Comparison of ENCODE assay signal across 9 cellular contexts in genomic region chr4:87270144-87270543, GRCh38. TPM values are rescaled to one million over a fixed set of nuclear protein-coding genes. Genes with fewer than 3 reads are reported as not detected.
DNase-seq lines count a peak whose midpoint lies in the region; ATAC-seq and TF ChIP-seq lines count a peak whose summit lies in the region.
"Had no signal": no experiment of that assay in that cellular context is flagged by ENCODE, and none has a peak within 500 bp of the region (broad histone marks: within the 10 kb centered on the region; RNA-seq: fewer than 3 reads in every experiment).

No MANE protein-coding gene starts in this region.

- TF ChIP-seq CTCF in body of pancreas (IDR thresholded peaks at IDR 0.05), result peak in 6 of 7 experiments; percentile 42 to 79 (median 76)
- TF ChIP-seq CTCF in lower lobe of right lung (IDR thresholded peaks at IDR 0.05), result peak; percentile 50

- intact Hi-C loops in body of pancreas (cut with DNase I), result no loop called here
- intact Hi-C loops in lower lobe of right lung (cut with DNase I), result no loop called here

- no peak for TF ChIP-seq POLR2A in body of pancreas (IDR thresholded peaks at IDR 0.05)

- H3K36me3 ChIP-seq in body of pancreas (replicated peaks in 1 of 2; ENCODE audit: insufficient read depth in 1 of 2, low read depth in 2 of 2) (no peaks in the 10 kb centered on the region), lower lobe of right lung (no peaks in the 10 kb centered on the region)

- H3K9me3 Mint-ChIP-seq in T-helper 2 cell treated with Interferon-gamma antibody and Interleukin-4, amounts not matched to agents 5 μg/mL and 100 μg/mL, for 36 hours, result no peaks in the 10 kb centered on the region

- H3K27me3 Mint-ChIP-seq in T-helper 2 cell treated with Interferon-gamma antibody and Interleukin-4, amounts not matched to agents 5 μg/mL and 100 μg/mL, for 36 hours (ENCODE audit: low read depth), result peaks cover 20% of the 10 kb centered on the region

- H3K4me1 ChIP-seq in body of pancreas (no peaks in the 10 kb centered on the region), lower lobe of right lung (no peaks in the 10 kb centered on the region)

- H3K9me3 ChIP-seq in body of pancreas (no peaks in the 10 kb centered on the region), lower lobe of right lung (no peaks in the 10 kb centered on the region)

- H3K27ac Mint-ChIP-seq in T-helper 2 cell treated with Interferon-gamma antibody and Interleukin-4, amounts not matched to agents 5 μg/mL and 100 μg/mL, for 36 hours, result no peak overlapping the region
- H3K27ac Mint-ChIP-seq: activated naive CD8-positive, alpha-beta T cell had no signal

- H3K27ac ChIP-seq in body of pancreas, result no peak overlapping the region
- H3K27ac ChIP-seq in lower lobe of right lung, result no peak overlapping the region

- H3K27me3 ChIP-seq in body of pancreas (no peaks in the 10 kb centered on the region), lower lobe of right lung (ENCODE audit: low read depth) (no peaks in the 10 kb centered on the region)

- 13 to 14% methylated on average over 3 of the region's 3 CpGs for WGBS in body of pancreas, 2 donors

- ATAC-seq in body of pancreas (peak; percentile 80), lower lobe of right lung (peak; percentile 46 to 78), GM19351 (IDR thresholded peaks at IDR 0.05; ENCODE audit: unreplicated experiment) (no peak), HG02623 (IDR thresholded peaks at IDR 0.05; ENCODE audit: unreplicated experiment) (no peak)

- no peaks in the 10 kb centered on the region for H3K4me1 Mint-ChIP-seq in T-helper 2 cell treated with Interferon-gamma antibody and Interleukin-4, amounts not matched to agents 5 μg/mL and 100 μg/mL, for 36 hours (ENCODE audit: low read depth)

- no peaks in the 10 kb centered on the region for H3K36me3 Mint-ChIP-seq in T-helper 2 cell treated with Interferon-gamma antibody and Interleukin-4, amounts not matched to agents 5 μg/mL and 100 μg/mL, for 36 hours (ENCODE audit: low read depth)
- H3K36me3 Mint-ChIP-seq: activated naive CD8-positive, alpha-beta T cell had no signal

- DNase-seq in activated CD4-positive, alpha-beta T cell treated with anti-CD3 and anti-CD28 coated beads for 48 hours, result peak; percentile 3
- no peak for DNase-seq in activated CD4-positive, alpha-beta T cell treated with anti-CD3 and anti-CD28 coated beads, Interleukin-2, amount 50 U/mL, for 1 hour
- peak; percentile 28 for DNase-seq in NCI-H1436 treated with DMSO at 0.1 percent for 48 hours (lab: John Stamatoyannopoulos, UW)
- DNase-seq in body of pancreas, result peak; percentile 42 to 50 (median 42)
- no peak for DNase-seq in lower lobe of right lung
- no peak for DNase-seq in T-helper 2 cell treated with Interferon-gamma antibody and Interleukin-4, amounts not matched to agents 5 μg/mL and 100 μg/mL, for 36 hours (ENCODE audit: low spot score)

- H3K4me3 Mint-ChIP-seq in T-helper 2 cell treated with Interferon-gamma antibody and Interleukin-4, amounts not matched to agents 5 μg/mL and 100 μg/mL, for 36 hours, result no peak overlapping the region
- H3K4me3 Mint-ChIP-seq: activated naive CD8-positive, alpha-beta T cell had no signal

- H3K4me3 ChIP-seq in body of pancreas (no peak overlapping the region), lower lobe of right lung (no peak overlapping the region)

RNA-seq across cellular contexts. Expression of gene KLHL8, which starts 49.7 kb away (rescaled TPM):
- total RNA-seq in body of pancreas (1 to 10 TPM; 4.4 to 9.9 TPM), lower lobe of right lung (20.6 TPM)

RNA-seq across cellular contexts. Expression of gene HSD17B13, which starts 52.5 kb away (rescaled TPM):
- total RNA-seq in body of pancreas (10 to 100 TPM in 1 of 2 donors, under 1 TPM in 1; 0.66 to 19.7 TPM), lower lobe of right lung (4.2 TPM)

Comparison
In these comparisons a context has a peak if more than half of its experiments do, and no peak if none do; other contexts are left out.
1. DNase-seq: peak in activated CD4-positive, alpha-beta T cell treated with anti-CD3 and anti-CD28 coated beads for 48 hours (single experiment), NCI-H1436 treated with DMSO at 0.1 percent for 48 hours (single experiment) and body of pancreas (4 of 4); none in activated CD4-positive, alpha-beta T cell treated with anti-CD3 and anti-CD28 coated beads, Interleukin-2, amount 50 U/mL, for 1 hour (single experiment), lower lobe of right lung (single experiment) and T-helper 2 cell treated with Interferon-gamma antibody and Interleukin-4, amounts not matched to agents 5 μg/mL and 100 μg/mL, for 36 hours (single experiment).
2. ATAC-seq: peak in body of pancreas (single experiment) and lower lobe of right lung (2 of 2); none in GM19351 (single experiment) and HG02623 (single experiment).